29 cellular contexts compared by ENCODE assay signal in genomic region chr10:104089621-104090020, GRCh38. TPM values are rescaled to one million over a fixed set of nuclear protein-coding genes. Genes with fewer than 3 reads are reported as not detected.
"Had no signal": no experiment of that assay in that cellular context is flagged by ENCODE, and none has a peak within 500 bp of the region (broad histone marks: within the 10 kb centered on the region; RNA-seq: fewer than 3 reads in every experiment).

No MANE protein-coding gene starts in this region.

- H3K4me1 Mint-ChIP-seq: activated CD4-positive, alpha-beta memory T cell treated with anti-CD3 and anti-CD28 coated beads, Interleukin-2, amount 10 ng/mL, durations not matched to agents 7 days and 5 days; stimulated activated effector memory CD8-positive, alpha-beta T cell treated with anti-CD3 and anti-CD28 coated beads, Interleukin-12 subunit alpha, Interleukin-12 subunit beta, amount 100 ng/mL, for 72 hours had no signal

- H3K4me3 Mint-ChIP-seq: activated CD4-positive, alpha-beta memory T cell treated with anti-CD3 and anti-CD28 coated beads, Interleukin-2, amount 10 ng/mL, durations not matched to agents 7 days and 5 days; activated CD4-positive, alpha-beta T cell treated with anti-CD3 and anti-CD28 coated beads, Interleukin-2, amount 10 ng/mL, durations not matched to agents 7 days and 5 days; activated naive CD8-positive, alpha-beta T cell; activated T-cell treated with anti-CD3 and anti-CD28 coated beads, Interleukin-2, amount 50 U/mL, for 24 hours; natural killer cell treated with Interleukin-12 subunit alpha and Interleukin-12 subunit beta and Interleukin-15 and Interleukin-18, amount 100 ng/mL, for 72 hours; stimulated activated effector memory CD8-positive, alpha-beta T cell treated with anti-CD3 and anti-CD28 coated beads, Interleukin-12 subunit alpha, Interleukin-12 subunit beta, amount 100 ng/mL, for 72 hours; stimulated activated naive CD8-positive, alpha-beta T cell treated with anti-CD3 and anti-CD28 coated beads, Interleukin-15, Interleukin-2, amounts not matched to agents 100 ng/mL and 50 ng/mL, for 24 hours had no signal

- H3K27ac Mint-ChIP-seq: activated CD4-positive, alpha-beta memory T cell treated with anti-CD3 and anti-CD28 coated beads, Interleukin-2, amount 10 ng/mL, durations not matched to agents 7 days and 5 days; activated CD4-positive, alpha-beta T cell treated with anti-CD3 and anti-CD28 coated beads, Interleukin-2, amount 10 ng/mL, durations not matched to agents 7 days and 5 days; activated naive CD8-positive, alpha-beta T cell; activated T-cell treated with anti-CD3 and anti-CD28 coated beads, Interleukin-2, amount 50 U/mL, for 24 hours; natural killer cell treated with Interleukin-12 subunit alpha and Interleukin-12 subunit beta and Interleukin-15 and Interleukin-18, amount 100 ng/mL, for 72 hours; stimulated activated effector memory CD8-positive, alpha-beta T cell treated with anti-CD3 and anti-CD28 coated beads, Interleukin-12 subunit alpha, Interleukin-12 subunit beta, amount 100 ng/mL, for 72 hours; stimulated activated naive CD8-positive, alpha-beta T cell treated with anti-CD3 and anti-CD28 coated beads, Interleukin-15, Interleukin-2, amounts not matched to agents 100 ng/mL and 50 ng/mL, for 24 hours had no signal

- H3K4me3 ChIP-seq: cardiac muscle cell, colonic mucosa, heart right ventricle, left lung, lower lobe of right lung, right lobe of liver, thoracic aorta, upper lobe of left lung, vagina had no signal

- DNase-seq: activated CD4-positive, alpha-beta memory T cell treated with anti-CD3 and anti-CD28 coated beads, Interleukin-2, amount 10 ng/mL, durations not matched to agents 7 days and 5 days; activated CD4-positive, alpha-beta T cell treated with anti-CD3 and anti-CD28 coated beads, Interleukin-2, amount 10 ng/mL, durations not matched to agents 7 days and 5 days; activated CD4-positive, CD25-positive, alpha-beta regulatory T cell treated with anti-CD3 and anti-CD28 coated beads, Interleukin-2, amount 50 U/mL, for 72 hours; activated CD8-positive, alpha-beta memory T cell treated with anti-CD3 and anti-CD28 coated beads, Interleukin-2, amount 50 U/mL, for 48 hours; activated T-cell treated with anti-CD3 and anti-CD28 coated beads, Interleukin-2, amount 50 U/mL, for 24 hours; cerebellar nuclear complex; colonic mucosa; effector memory CD4-positive, alpha-beta T cell; foreskin melanocyte; heart right ventricle; kidney glomerular epithelial cell; left lung; lower lobe of right lung; mesendoderm; posterior cingulate gyrus; right lobe of liver; stimulated activated CD4-positive, alpha-beta T cell treated with anti-CD3 and anti-CD28 coated beads, Interleukin-12 subunit alpha, Interleukin-12 subunit beta, amount 100 ng/mL, for 4 hours; stimulated activated CD4-positive, alpha-beta T cell treated with anti-CD3 and anti-CD28 coated beads, Interleukin-4, amount 100 ng/mL, for 1 hour; T-helper 2 cell; upper lobe of left lung had no signal

- H3K9me3 Mint-ChIP-seq: activated CD4-positive, alpha-beta memory T cell treated with anti-CD3 and anti-CD28 coated beads, Interleukin-2, amount 10 ng/mL, durations not matched to agents 7 days and 5 days; activated CD4-positive, alpha-beta T cell treated with anti-CD3 and anti-CD28 coated beads, Interleukin-2, amount 10 ng/mL, durations not matched to agents 7 days and 5 days; natural killer cell treated with Interleukin-12 subunit alpha and Interleukin-12 subunit beta and Interleukin-15 and Interleukin-18, amount 100 ng/mL, for 72 hours; stimulated activated effector memory CD8-positive, alpha-beta T cell treated with anti-CD3 and anti-CD28 coated beads, Interleukin-12 subunit alpha, Interleukin-12 subunit beta, amount 100 ng/mL, for 72 hours; stimulated activated naive CD8-positive, alpha-beta T cell treated with anti-CD3 and anti-CD28 coated beads, Interleukin-15, Interleukin-2, amounts not matched to agents 100 ng/mL and 50 ng/mL, for 24 hours had no signal

- H3K27me3 Mint-ChIP-seq: activated CD4-positive, alpha-beta T cell treated with anti-CD3 and anti-CD28 coated beads, Interleukin-2, amount 10 ng/mL, durations not matched to agents 7 days and 5 days; activated naive CD8-positive, alpha-beta T cell; activated T-cell treated with anti-CD3 and anti-CD28 coated beads, Interleukin-2, amount 50 U/mL, for 24 hours; stimulated activated naive CD8-positive, alpha-beta T cell treated with anti-CD3 and anti-CD28 coated beads, Interleukin-15, Interleukin-2, amounts not matched to agents 100 ng/mL and 50 ng/mL, for 24 hours had no signal

- ATAC-seq: esophagus mucosa; heart right ventricle; left lung; lower lobe of right lung; natural killer cell treated with Interleukin-12 subunit alpha and Interleukin-12 subunit beta and Interleukin-15 and Interleukin-18, amount 100 ng/mL, for 72 hours; right lobe of liver; stimulated activated effector memory CD8-positive, alpha-beta T cell treated with anti-CD3 and anti-CD28 coated beads, Interleukin-12 subunit alpha, Interleukin-12 subunit beta, amount 100 ng/mL, for 72 hours had no signal

- H3K36me3 Mint-ChIP-seq: activated naive CD8-positive, alpha-beta T cell; natural killer cell treated with Interleukin-12 subunit alpha and Interleukin-12 subunit beta and Interleukin-15 and Interleukin-18, amount 100 ng/mL, for 72 hours; stimulated activated effector memory CD8-positive, alpha-beta T cell treated with anti-CD3 and anti-CD28 coated beads, Interleukin-12 subunit alpha, Interleukin-12 subunit beta, amount 100 ng/mL, for 72 hours had no signal

RNA-seq across cellular contexts. Expression of gene COL17A1, which starts 3.9 kb away (rescaled TPM):
- total RNA-seq: activated CD4-positive, alpha-beta memory T cell treated with anti-CD3 and anti-CD28 coated beads, Interleukin-2, amount 10 ng/mL, durations not matched to agents 7 days and 5 days; activated CD4-positive, alpha-beta T cell treated with anti-CD3 and anti-CD28 coated beads, Interleukin-2, amount 10 ng/mL, durations not matched to agents 7 days and 5 days; cardiac muscle cell; mononuclear cell; natural killer cell treated with Interleukin-12 subunit alpha and Interleukin-12 subunit beta and Interleukin-15 and Interleukin-18, amount 100 ng/mL, for 72 hours had no signal
